8 cellular contexts compared by ENCODE assay signal in genomic region chr17:3667366-3668278, GRCh38. TPM values are rescaled to one million over a fixed set of nuclear protein-coding genes. Genes with fewer than 3 reads are reported as not detected.
DNase-seq lines count a peak whose midpoint lies in the region; ATAC-seq and TF ChIP-seq lines count a peak whose summit lies in the region.

No MANE protein-coding gene starts in this region.

- H3K4me3 ChIP-seq in Karpas-422 (ENCODE audit: low read length) (peak overlapping the region; percentile 88), esophagus muscularis mucosa (peak overlapping the region; percentile 92 to 99 (median 96))

- H3K9me3 ChIP-seq in Karpas-422 (ENCODE audit: low read length) (no peaks in the 10 kb centered on the region), esophagus muscularis mucosa (no peaks in the 10 kb centered on the region)

- TF ChIP-seq CTCF in esophagus muscularis mucosa (IDR thresholded peaks at IDR 0.05) (no peak), type B pancreatic cell (conservative IDR thresholded peaks at IDR 0.05) (no peak)

- no peak for TF ChIP-seq POLR2A in esophagus muscularis mucosa (IDR thresholded peaks at IDR 0.05; ENCODE audit: low read depth)

- intact Hi-C loops in activated CD4-positive, alpha-beta memory T cell treated with anti-CD3 and anti-CD28 coated beads for 36 hours (cut with micrococcal nuclease), result loop anchor here (1.0 to 2.0 kb wide), 2 partner anchors 27 to 179 kb away; partner anchors contain the start of gene NCBP3
- intact Hi-C loops in esophagus muscularis mucosa (cut with DNase I), result loop anchor here (2.0 kb wide), 1 partner anchor 31 kb away; the partner anchor contains the start of genes CTNS and SHPK

- WGBS in esophagus muscularis mucosa, result 15% methylated on average over 9 of the region's 39 CpGs

- peaks cover 37% of the 10 kb centered on the region for H3K79me2 ChIP-seq in Karpas-422 (ENCODE audit: low read length)

- peak overlapping the region; percentile 51 for H3K27ac Mint-ChIP-seq in activated CD4-positive, alpha-beta memory T cell treated with anti-CD3 and anti-CD28 coated beads for 36 hours
- H3K27ac Mint-ChIP-seq in type B pancreatic cell, result peak overlapping the region; percentile 98

- peaks cover 17% of the 10 kb centered on the region for H3K4me1 Mint-ChIP-seq in activated CD4-positive, alpha-beta memory T cell treated with anti-CD3 and anti-CD28 coated beads for 36 hours (ENCODE audit: low read depth)
- H3K4me1 Mint-ChIP-seq in type B pancreatic cell (ENCODE audit: unreplicated experiment), result peaks cover 25% of the 10 kb centered on the region

- no peaks in the 10 kb centered on the region for H3K27me3 Mint-ChIP-seq in activated CD4-positive, alpha-beta memory T cell treated with anti-CD3 and anti-CD28 coated beads for 36 hours
- H3K27me3 Mint-ChIP-seq in type B pancreatic cell, result no peaks in the 10 kb centered on the region

- H3K4me1 ChIP-seq in Karpas-422 (ENCODE audit: low read length) (peaks cover 22% of the 10 kb centered on the region), esophagus muscularis mucosa (peaks cover 34 to 48% (median 42%) of the 10 kb centered on the region in 4 donors)

- POLR2A ChIA-PET in activated CD4-positive, alpha-beta memory T cell treated with anti-CD3 and anti-CD28 coated beads for 36 hours (lab: Charles Lee), result interaction anchor here (0.7 kb wide), 1 partner anchor 47 kb away, joined by 5 read pairs; no protein-coding TSS in a partner anchor

- H3K27ac ChIP-seq in Karpas-422 (ENCODE audit: low read length) (peak overlapping the region; percentile 55), esophagus muscularis mucosa (replicated peaks in 1 of 4) (peak overlapping the region; percentile 95 to 99 (median 98))

- peak overlapping the region; percentile 90 for H3K9ac ChIP-seq in Karpas-422 (ENCODE audit: low read length)

- DNase-seq in ELF-1 (ENCODE audit: low read depth, low spot score) (peak; percentile 91), Karpas-422 (no peak), esophagus muscularis mucosa (ENCODE audit: extremely low spot score) (peak; percentile 94), mucosa of gallbladder (ENCODE audit: low spot score) (peak; percentile 89), type B pancreatic cell (ENCODE audit: extremely low spot score, unreplicated experiment) (peak; percentile 92)
- DNase-seq in activated CD4-positive, alpha-beta memory T cell treated with anti-CD3 and anti-CD28 coated beads for 36 hours, result peak; percentile 28

- H3K9me2 ChIP-seq in Karpas-422 (replicated peaks; ENCODE audit: insufficient read depth, low read length), result no peaks in the 10 kb centered on the region

- peak; percentile 13 for ATAC-seq in GM21619 (IDR thresholded peaks at IDR 0.05; ENCODE audit: unreplicated experiment)
- no peak for ATAC-seq in HG03108 (IDR thresholded peaks at IDR 0.05; ENCODE audit: unreplicated experiment)

- H3K36me3 ChIP-seq in Karpas-422 (ENCODE audit: insufficient read depth, low read length), result peaks cover 7% of the 10 kb centered on the region; the same call in 1 of the 2 replicates
- peaks cover 15 to 40% (median 27%) of the 10 kb centered on the region in 4 donors for H3K36me3 ChIP-seq in esophagus muscularis mucosa

- no peak overlapping the region; the same call in 1 of the 2 replicates for H2AFZ ChIP-seq in Karpas-422 (ENCODE audit: low read length)

- H3K27me3 ChIP-seq in Karpas-422 (ENCODE audit: low read length) (no peaks in the 10 kb centered on the region), esophagus muscularis mucosa (no peaks in the 10 kb centered on the region)

- no peaks in the 10 kb centered on the region; the same call in 1 of the 2 replicates for H4K20me1 ChIP-seq in Karpas-422 (ENCODE audit: insufficient read depth, low read depth, low read length)

- H3K9me3 Mint-ChIP-seq in activated CD4-positive, alpha-beta memory T cell treated with anti-CD3 and anti-CD28 coated beads for 36 hours, result no peaks in the 10 kb centered on the region
- no peaks in the 10 kb centered on the region for H3K9me3 Mint-ChIP-seq in type B pancreatic cell

- no peak for TF ChIP-seq EP300 in esophagus muscularis mucosa (IDR thresholded peaks at IDR 0.05)

- CTCF ChIA-PET in activated CD4-positive, alpha-beta memory T cell treated with anti-CD3 and anti-CD28 coated beads for 36 hours (lab: Charles Lee), result interaction anchor here (0.6 to 1.5 kb wide), 4 partner anchors 15 to 76 kb away, joined by 3 read pairs; partner anchors contain the start of genes CTNS and SHPK

- H3K4me2 ChIP-seq in Karpas-422 (ENCODE audit: low read depth, low read length, poor library complexity, severe bottlenecking), result peak overlapping the region; percentile 98

- H3K4me3 Mint-ChIP-seq in activated CD4-positive, alpha-beta memory T cell treated with anti-CD3 and anti-CD28 coated beads for 36 hours, result peak overlapping the region; percentile 94
- peak overlapping the region; percentile 98 for H3K4me3 Mint-ChIP-seq in type B pancreatic cell

- peaks cover 5% of the 10 kb centered on the region for H3K36me3 Mint-ChIP-seq in activated CD4-positive, alpha-beta memory T cell treated with anti-CD3 and anti-CD28 coated beads for 36 hours
- peaks cover 4% of the 10 kb centered on the region for H3K36me3 Mint-ChIP-seq in type B pancreatic cell

RNA-seq across cellular contexts. Expression of gene TAX1BP3, which starts 0.8 kb away (rescaled TPM):
- 31.5 and 39.5 TPM in 2 replicates for total RNA-seq in Karpas-422 (2014; rRNA removed; shearing (Covaris generic); ENCODE audit: low replicate concordance)
- total RNA-seq in activated CD4-positive, alpha-beta memory T cell treated with anti-CD3 and anti-CD28 coated beads for 36 hours, result 10 to 100 TPM; 23.7 to 24.5 TPM
- total RNA-seq in esophagus muscularis mucosa, result 100 to 1,000 TPM in 3 of 4 donors, 10 to 100 TPM in 1; 98.0 to 175 (median 115) TPM
- 158 TPM for total RNA-seq in mucosa of gallbladder
- total RNA-seq in type B pancreatic cell (ENCODE audit: low replicate concordance), result 91.2 and 138 TPM in 2 replicates

RNA-seq across cellular contexts. Expression of gene EMC6, which starts 1.0 kb away (rescaled TPM):
- total RNA-seq in Karpas-422 (2014; rRNA removed; shearing (Covaris generic); ENCODE audit: low replicate concordance), result 21.0 and 34.2 TPM in 2 replicates
- total RNA-seq in activated CD4-positive, alpha-beta memory T cell treated with anti-CD3 and anti-CD28 coated beads for 36 hours, result 10 to 100 TPM; 49.3 to 55.4 TPM
- 10 to 100 TPM; 15.8 to 38.2 (median 23.6) TPM for total RNA-seq in esophagus muscularis mucosa
- 35.7 TPM for total RNA-seq in mucosa of gallbladder
- 38.6 and 46.6 TPM in 2 replicates for total RNA-seq in type B pancreatic cell (ENCODE audit: low replicate concordance)

RNA-seq across cellular contexts. Expression of gene P2RX5, which starts 28.3 kb away (rescaled TPM):
- total RNA-seq in Karpas-422 (2014; rRNA removed; shearing (Covaris generic); ENCODE audit: low replicate concordance), result 60.4 and 86.1 TPM in 2 replicates
- 10 to 100 TPM; 37.6 to 43.2 TPM for total RNA-seq in activated CD4-positive, alpha-beta memory T cell treated with anti-CD3 and anti-CD28 coated beads for 36 hours
- 1 to 10 TPM in 2 of 4 donors, under 1 TPM in 2; 0.19 to 1.5 (median 1.0) TPM for total RNA-seq in esophagus muscularis mucosa
- 2.0 TPM for total RNA-seq in mucosa of gallbladder
- total RNA-seq in type B pancreatic cell (ENCODE audit: low replicate concordance), result 0.69 and 1.3 TPM in 2 replicates

RNA-seq across cellular contexts. Expression of gene CTNS, which starts 31.1 kb away (rescaled TPM):
- 21.1 and 27.3 TPM in 2 replicates for total RNA-seq in Karpas-422 (2014; rRNA removed; shearing (Covaris generic); ENCODE audit: low replicate concordance)
- 10 to 100 TPM; 17.7 to 19.8 TPM for total RNA-seq in activated CD4-positive, alpha-beta memory T cell treated with anti-CD3 and anti-CD28 coated beads for 36 hours
- total RNA-seq in esophagus muscularis mucosa (10 to 100 TPM; 10.4 to 20.3 (median 15.5) TPM), mucosa of gallbladder (13.4 TPM), type B pancreatic cell (ENCODE audit: low replicate concordance) (17.4 and 17.5 TPM in 2 replicates)

RNA-seq across cellular contexts. Expression of gene SHPK, which starts 31.6 kb away (rescaled TPM):
- 5.4 and 11.6 TPM in 2 replicates for total RNA-seq in Karpas-422 (2014; rRNA removed; shearing (Covaris generic); ENCODE audit: low replicate concordance)
- total RNA-seq in activated CD4-positive, alpha-beta memory T cell treated with anti-CD3 and anti-CD28 coated beads for 36 hours, result 10 to 100 TPM; 12.3 to 12.4 TPM
- total RNA-seq in esophagus muscularis mucosa (10 to 100 TPM in 1 of 4 donors, 1 to 10 TPM in 3; 5.0 to 10.7 (median 5.6) TPM), mucosa of gallbladder (14.5 TPM), type B pancreatic cell (ENCODE audit: low replicate concordance) (18.6 and 22.1 TPM in 2 replicates)

Comparison
In these comparisons a context has a peak if more than half of its experiments do, and no peak if none do; other contexts are left out.
1. RNA of gene P2RX5, which starts 28.3 kb away (total RNA-seq): 60.4 to 86.1 TPM in Karpas-422 and 37.6 to 43.2 TPM in activated CD4-positive, alpha-beta memory T cell treated with anti-CD3 and anti-CD28 coated beads for 36 hours; 2.0 TPM in mucosa of gallbladder (single experiment), 0.69 to 1.3 TPM in type B pancreatic cell and 0.19 to 1.5 TPM in esophagus muscularis mucosa; every median in the first group is over 10 times any median in the second.